1 cellular context compared by ENCODE assay signal in the genomic region with DNA sequence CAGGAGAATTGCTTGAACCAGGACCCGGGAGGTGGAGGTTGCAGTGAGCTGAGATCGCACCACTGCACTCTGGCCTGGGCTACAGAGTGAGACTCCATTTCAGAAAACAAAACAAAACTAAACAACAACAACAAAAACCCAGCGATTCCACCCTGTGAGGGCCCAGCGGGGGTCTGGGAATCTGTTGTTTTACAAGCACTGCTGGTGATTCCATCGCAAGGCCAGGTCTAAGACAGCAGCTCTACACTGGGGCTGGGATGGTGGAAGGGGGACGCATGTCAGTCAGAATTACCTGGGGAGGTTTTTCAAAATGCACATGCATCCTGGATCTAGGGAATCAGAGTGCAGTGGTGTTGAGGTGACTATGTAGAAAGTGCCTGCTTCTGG.
TF ChIP-seq lines count a peak whose summit lies in the region.

No MANE protein-coding gene starts in this region.

TF ChIP-seq in GM23338, 12 proteins besides CTCF, POLR2A, EP300 and RAD21:
- no peak for TF ChIP-seq ZNF462 (CRISPR knock-in tag; IDR thresholded peaks at IDR 0.05)
- TF ChIP-seq, protein P1, sequence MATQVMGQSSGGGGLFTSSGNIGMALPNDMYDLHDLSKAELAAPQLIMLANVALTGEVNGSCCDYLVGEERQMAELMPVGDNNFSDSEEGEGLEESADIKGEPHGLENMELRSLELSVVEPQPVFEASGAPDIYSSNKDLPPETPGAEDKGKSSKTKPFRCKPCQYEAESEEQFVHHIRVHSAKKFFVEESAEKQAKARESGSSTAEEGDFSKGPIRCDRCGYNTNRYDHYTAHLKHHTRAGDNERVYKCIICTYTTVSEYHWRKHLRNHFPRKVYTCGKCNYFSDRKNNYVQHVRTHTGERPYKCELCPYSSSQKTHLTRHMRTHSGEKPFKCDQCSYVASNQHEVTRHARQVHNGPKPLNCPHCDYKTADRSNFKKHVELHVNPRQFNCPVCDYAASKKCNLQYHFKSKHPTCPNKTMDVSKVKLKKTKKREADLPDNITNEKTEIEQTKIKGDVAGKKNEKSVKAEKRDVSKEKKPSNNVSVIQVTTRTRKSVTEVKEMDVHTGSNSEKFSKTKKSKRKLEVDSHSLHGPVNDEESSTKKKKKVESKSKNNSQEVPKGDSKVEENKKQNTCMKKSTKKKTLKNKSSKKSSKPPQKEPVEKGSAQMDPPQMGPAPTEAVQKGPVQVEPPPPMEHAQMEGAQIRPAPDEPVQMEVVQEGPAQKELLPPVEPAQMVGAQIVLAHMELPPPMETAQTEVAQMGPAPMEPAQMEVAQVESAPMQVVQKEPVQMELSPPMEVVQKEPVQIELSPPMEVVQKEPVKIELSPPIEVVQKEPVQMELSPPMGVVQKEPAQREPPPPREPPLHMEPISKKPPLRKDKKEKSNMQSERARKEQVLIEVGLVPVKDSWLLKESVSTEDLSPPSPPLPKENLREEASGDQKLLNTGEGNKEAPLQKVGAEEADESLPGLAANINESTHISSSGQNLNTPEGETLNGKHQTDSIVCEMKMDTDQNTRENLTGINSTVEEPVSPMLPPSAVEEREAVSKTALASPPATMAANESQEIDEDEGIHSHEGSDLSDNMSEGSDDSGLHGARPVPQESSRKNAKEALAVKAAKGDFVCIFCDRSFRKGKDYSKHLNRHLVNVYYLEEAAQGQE (IDR thresholded peaks at IDR 0.05; ENCODE audit: unreplicated experiment), result no peak
- no peak for TF ChIP-seq NANOG (IDR thresholded peaks at IDR 0.05; ENCODE audit: borderline replicate concordance)
- TF ChIP-seq ETS1 (IDR thresholded peaks at IDR 0.05), result no peak
